ENCODE assay signal across 27 cellular contexts in the genomic region with DNA sequence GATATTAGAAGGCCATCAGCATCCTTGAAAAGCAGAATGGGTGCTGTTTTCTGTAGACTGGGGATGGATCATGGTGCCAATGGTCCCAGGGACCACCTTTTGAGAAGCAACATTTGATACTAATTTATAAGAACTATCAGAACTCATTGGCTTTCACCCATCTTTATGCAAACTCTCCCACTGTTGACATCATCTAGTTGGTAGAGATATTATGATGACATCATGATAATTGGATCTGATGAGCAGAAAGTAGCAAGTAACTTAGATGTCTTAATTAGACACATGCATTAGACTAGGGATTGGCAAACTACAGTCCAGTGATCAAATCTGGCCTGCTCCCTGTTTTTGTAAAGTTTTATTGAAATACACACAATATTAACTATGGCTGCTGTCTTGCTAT.
"Had no signal": no experiment of that assay in that cellular context is flagged by ENCODE, and none has a peak within 500 bp of the region (broad histone marks: within the 10 kb centered on the region; RNA-seq: fewer than 3 reads in every experiment).

No MANE protein-coding gene starts in this region.

- H3K9me3 ChIP-seq: stomach, suprapubic skin, testis, thoracic aorta, thyroid gland, tibial artery, tibial nerve, transverse colon, upper lobe of left lung, upper lobe of right lung, uterus, vagina had no signal

- DNase-seq: stimulated activated CD4-positive, alpha-beta T cell treated with anti-CD3 and anti-CD28 coated beads, Interleukin-2, amount 100 ng/mL, for 48 hours; stimulated activated CD4-positive, alpha-beta T cell treated with anti-CD3 and anti-CD28 coated beads, Interleukin-4, amount 100 ng/mL, for 1 hour; stimulated activated CD4-positive, alpha-beta T cell treated with anti-CD3 and anti-CD28 coated beads, Interleukin-4, amount 100 ng/mL, for 24 hours; stimulated activated CD4-positive, alpha-beta T cell treated with anti-CD3 and anti-CD28 coated beads, Interleukin-4, amount 100 ng/mL, for 4 hours; stimulated activated CD8-positive, alpha-beta memory T cell treated with anti-CD3 and anti-CD28 coated beads, Interleukin-4, amount 100 ng/mL, for 48 hours; stimulated activated naive B cell treated with anti-CD40 and anti-IgM and Interleukin-4, amounts not matched to agents 10 μg/mL and 1 μg/mL and 100 μg/mL, for 72 hours; stimulated activated naive CD4-positive, alpha-beta T cell; stimulated activated naive CD4-positive, alpha-beta T cell treated with Interleukin-2 at 50 U/mL for 16 hours; stimulated activated naive CD8-positive, alpha-beta T cell treated with anti-CD3 and anti-CD28 coated beads, Interleukin-15, amount 100 ng/mL, for 72 hours; stimulated activated naive CD8-positive, alpha-beta T cell treated with anti-CD3 and anti-CD28 coated beads, Interleukin-15, Interleukin-2, amounts not matched to agents 100 U/mL and 50 U/mL, for 24 hours; stomach; substantia nigra; testis; thyroid gland; tibial artery; transverse colon; trophoblast cell; upper lobe of left lung; upper lobe of right lung; uterus had no signal

- H3K4me3 ChIP-seq: stomach, suprapubic skin, testis, thoracic aorta, thyroid gland, tibial artery, tibial nerve, transverse colon, upper lobe of left lung, upper lobe of right lung, uterus, vagina had no signal

- H3K36me3 ChIP-seq: stomach, suprapubic skin, thoracic aorta, thyroid gland, tibial artery, tibial nerve, transverse colon, upper lobe of left lung, upper lobe of right lung, vagina had no signal

- H3K27me3 ChIP-seq: stomach, suprapubic skin, testis, thyroid gland, tibial artery, tibial nerve, transverse colon, upper lobe of left lung, upper lobe of right lung, uterus, vagina had no signal

- H3K27ac ChIP-seq: stomach, suprapubic skin, testis, thoracic aorta, thyroid gland, tibial artery, tibial nerve, transverse colon, upper lobe of left lung, upper lobe of right lung, uterus, vagina had no signal

- H3K4me1 ChIP-seq: stomach, suprapubic skin, testis, thyroid gland, tibial artery, tibial nerve, transverse colon, upper lobe of left lung, upper lobe of right lung, uterus, vagina had no signal

- ATAC-seq: stimulated activated effector memory CD8-positive, alpha-beta T cell treated with anti-CD3 and anti-CD28 coated beads, Interleukin-12 subunit alpha, Interleukin-12 subunit beta, amount 100 ng/mL, for 72 hours; stimulated activated memory B cell treated with anti-CD40 and anti-IgM and Interleukin-4, amounts not matched to agents 10 μg/mL and 1 μg/mL and 100 μg/mL, for 72 hours; stimulated activated naive B cell treated with anti-CD40 and anti-IgM and Interleukin-4, amounts not matched to agents 10 μg/mL and 1 μg/mL and 100 μg/mL, for 72 hours; stimulated activated naive CD8-positive, alpha-beta T cell treated with anti-CD3 and anti-CD28 coated beads, Interleukin-15, amount 100 ng/mL, for 72 hours; stimulated activated naive CD8-positive, alpha-beta T cell treated with anti-CD3 and anti-CD28 coated beads, Interleukin-15, Interleukin-2, amounts not matched to agents 100 U/mL and 50 U/mL, for 24 hours; upper lobe of right lung had no signal

- FAIRE-seq: urothelium cell line had no signal
